In the genomic region with DNA sequence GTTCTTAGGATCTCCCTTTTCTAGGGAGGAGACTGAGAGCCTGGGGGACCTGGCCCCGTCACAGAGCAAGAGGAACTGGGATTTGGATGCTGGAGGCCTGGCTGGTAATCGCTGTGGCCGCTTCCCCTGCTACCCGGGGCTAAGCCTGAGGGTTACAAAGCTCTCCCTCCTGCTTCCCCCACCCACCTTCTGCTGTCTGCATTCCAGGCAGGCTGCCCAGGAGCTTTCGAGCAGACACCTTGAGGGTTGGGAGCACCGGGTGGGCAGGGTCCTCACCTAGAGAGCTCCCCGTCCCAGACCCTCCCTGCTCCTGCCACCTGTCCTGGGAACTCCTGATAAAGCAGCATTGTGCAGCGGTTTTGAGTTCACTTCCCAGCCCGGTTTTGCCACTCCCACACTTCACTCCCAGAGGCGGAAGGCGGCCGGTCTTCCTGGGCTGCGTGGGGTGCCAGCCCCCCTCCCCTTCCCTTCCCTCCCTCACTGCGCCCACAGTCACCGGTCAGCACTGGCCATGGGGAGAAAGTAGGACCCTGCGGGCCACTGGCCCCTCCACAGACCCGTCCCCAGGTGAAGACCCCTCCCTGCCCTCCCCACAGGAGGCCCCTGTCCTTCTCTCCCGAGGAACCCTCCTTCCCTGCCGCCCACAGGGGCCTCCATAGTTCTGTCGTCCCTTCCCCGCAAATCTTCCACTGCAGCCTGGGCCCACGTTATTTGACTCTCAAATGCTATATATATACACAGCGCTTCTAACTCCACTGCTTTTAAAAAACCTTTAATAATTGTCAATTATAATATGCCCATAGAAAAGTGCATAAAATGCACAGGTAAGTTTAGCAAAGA, we compare ENCODE assay signal across 17 cellular contexts. TPM values are rescaled to one million over a fixed set of nuclear protein-coding genes. Genes with fewer than 3 reads are reported as not detected.
DNase-seq lines count a peak whose midpoint lies in the region; ATAC-seq and TF ChIP-seq lines count a peak whose summit lies in the region.
"Had no signal": no experiment of that assay in that cellular context is flagged by ENCODE, and none has a peak within 500 bp of the region (broad histone marks: within the 10 kb centered on the region; RNA-seq: fewer than 3 reads in every experiment).

No MANE protein-coding gene starts in this region.

- intact Hi-C loops in prostate gland (cut with DNase I): no loop called here

- H3K27ac ChIP-seq in hepatocyte: peak overlapping the region; percentile 56
- H3K27ac ChIP-seq in prostate gland: peak overlapping the region; percentile 48 to 93
- H3K27ac ChIP-seq: C4-2B, gastrocnemius medialis, vagina had no signal

- H3K9me3 ChIP-seq in T-helper 17 cell (ENCODE audit: control insufficient read depth, low read length, poor library complexity, severe bottlenecking) (no peaks in the 10 kb centered on the region), hepatocyte (ENCODE audit: low read depth) (no peaks in the 10 kb centered on the region), prostate gland (no peaks in the 10 kb centered on the region)
- H3K9me3 ChIP-seq: gastrocnemius medialis, vagina had no signal

- DNase-seq in ELF-1 (ENCODE audit: low read depth, low spot score) (peak; percentile 81), T-helper 17 cell (no peak), hepatocyte (ENCODE audit: low spot score) (no peak), prostate gland (ENCODE audit: low spot score) (peak; percentile 46)
- no peak for DNase-seq in activated T-cell treated with anti-CD3 and anti-CD28 coated beads, Interleukin-2, amount 50 U/mL, for 4 hours
- no peak for DNase-seq in stimulated activated naive CD8-positive, alpha-beta T cell treated with anti-CD3 and anti-CD28 coated beads, Interleukin-15, Interleukin-2, amounts not matched to agents 100 U/mL and 50 U/mL, for 24 hours
- DNase-seq: activated CD4-positive, alpha-beta T cell treated with anti-CD3 and anti-CD28 coated beads, Interleukin-2, amount 50 U/mL, for 48 hours; activated naive CD4-positive, alpha-beta T cell treated with anti-CD3 and anti-CD28 coated beads, Interleukin-2, amount 10 ng/mL, durations not matched to agents 7 days and 5 days; gastrocnemius medialis; GOT3; T-cell had no signal

- ATAC-seq in T-helper 17 cell (no peak), GM19035 (IDR thresholded peaks at IDR 0.05; ENCODE audit: unreplicated experiment) (no peak), HG03159 (IDR thresholded peaks at IDR 0.05; ENCODE audit: unreplicated experiment) (no peak)
- no peak for ATAC-seq in activated T-cell treated with anti-CD3 and anti-CD28 coated beads, Interleukin-2, amount 50 U/mL, for 4 hours
- ATAC-seq in stimulated activated naive CD8-positive, alpha-beta T cell treated with anti-CD3 and anti-CD28 coated beads, Interleukin-15, Interleukin-2, amounts not matched to agents 100 U/mL and 50 U/mL, for 24 hours: no peak
- ATAC-seq: gastrocnemius medialis, T-cell had no signal

- no peaks in the 10 kb centered on the region for H3K9me3 Mint-ChIP-seq in activated T-cell treated with anti-CD3 and anti-CD28 coated beads, Interleukin-2, amount 50 U/mL, for 4 hours
- H3K9me3 Mint-ChIP-seq: activated naive CD4-positive, alpha-beta T cell treated with anti-CD3 and anti-CD28 coated beads, Interleukin-2, amount 10 ng/mL, durations not matched to agents 7 days and 5 days; T-cell had no signal

- peaks cover 3% of the 10 kb centered on the region for H3K36me3 Mint-ChIP-seq in T-helper 17 cell (ENCODE audit: low read depth)
- peaks cover 2% of the 10 kb centered on the region for H3K36me3 Mint-ChIP-seq in activated T-cell treated with anti-CD3 and anti-CD28 coated beads, Interleukin-2, amount 50 U/mL, for 4 hours (ENCODE audit: insufficient read depth)
- H3K36me3 Mint-ChIP-seq: activated naive CD4-positive, alpha-beta T cell treated with anti-CD3 and anti-CD28 coated beads, Interleukin-2, amount 10 ng/mL, durations not matched to agents 7 days and 5 days; T-cell had no signal

- no peak overlapping the region for H2AFZ ChIP-seq in hepatocyte

- TF ChIP-seq CTCF in hepatocyte (IDR thresholded peaks at IDR 0.05; ENCODE audit: poor library complexity): no peak
- no peak for TF ChIP-seq CTCF in prostate gland (IDR thresholded peaks at IDR 0.05)

- 48% methylated on average over 15 of the region's 23 CpGs for WGBS in hepatocyte (ENCODE audit: low lambda C conversion rate, missing lambda C conversion rate)
- 36% methylated on average over 23 of the region's 23 CpGs for WGBS in prostate gland

- H3K36me3 ChIP-seq in hepatocyte (replicated peaks; ENCODE audit: insufficient read depth, low read depth): no peaks in the 10 kb centered on the region
- no peaks in the 10 kb centered on the region for H3K36me3 ChIP-seq in prostate gland
- H3K36me3 ChIP-seq: gastrocnemius medialis, vagina had no signal

- peaks cover 77% of the 10 kb centered on the region for H4K20me1 ChIP-seq in hepatocyte (ENCODE audit: insufficient read depth, poor library complexity, severe bottlenecking)

- peak overlapping the region; percentile 67 for H3K4me2 ChIP-seq in hepatocyte

- H3K4me3 ChIP-seq in hepatocyte: no peak overlapping the region
- no peak overlapping the region for H3K4me3 ChIP-seq in prostate gland
- H3K4me3 ChIP-seq: gastrocnemius medialis, vagina had no signal

- H3K27ac Mint-ChIP-seq in T-helper 17 cell: peak overlapping the region; percentile 84
- H3K27ac Mint-ChIP-seq: activated naive CD4-positive, alpha-beta T cell treated with anti-CD3 and anti-CD28 coated beads, Interleukin-2, amount 10 ng/mL, durations not matched to agents 7 days and 5 days; T-cell had no signal

- no peak overlapping the region for H3K4me3 Mint-ChIP-seq in T-helper 17 cell
- no peak overlapping the region for H3K4me3 Mint-ChIP-seq in activated T-cell treated with anti-CD3 and anti-CD28 coated beads, Interleukin-2, amount 50 U/mL, for 4 hours
- H3K4me3 Mint-ChIP-seq: activated naive CD4-positive, alpha-beta T cell treated with anti-CD3 and anti-CD28 coated beads, Interleukin-2, amount 10 ng/mL, durations not matched to agents 7 days and 5 days; T-cell had no signal

- H3K27me3 ChIP-seq in hepatocyte (no peaks in the 10 kb centered on the region), prostate gland (replicated peaks; ENCODE audit: insufficient read depth) (no peaks in the 10 kb centered on the region)
- H3K27me3 ChIP-seq: gastrocnemius medialis, vagina had no signal

- peaks cover 38% of the 10 kb centered on the region for H3K4me1 Mint-ChIP-seq in T-helper 17 cell
- H3K4me1 Mint-ChIP-seq in activated T-cell treated with anti-CD3 and anti-CD28 coated beads, Interleukin-2, amount 50 U/mL, for 4 hours (ENCODE audit: low read depth): peaks cover 28% of the 10 kb centered on the region

- no peaks in the 10 kb centered on the region for H3K9me2 ChIP-seq in hepatocyte (replicated peaks; ENCODE audit: insufficient read depth)

- H3K27me3 Mint-ChIP-seq in T-helper 17 cell: no peaks in the 10 kb centered on the region
- H3K27me3 Mint-ChIP-seq in activated T-cell treated with anti-CD3 and anti-CD28 coated beads, Interleukin-2, amount 50 U/mL, for 4 hours (ENCODE audit: low read depth): no peaks in the 10 kb centered on the region
- H3K27me3 Mint-ChIP-seq: activated naive CD4-positive, alpha-beta T cell treated with anti-CD3 and anti-CD28 coated beads, Interleukin-2, amount 10 ng/mL, durations not matched to agents 7 days and 5 days; T-cell had no signal

- H3K4me1 ChIP-seq in hepatocyte (ENCODE audit: insufficient read depth) (peaks cover 58% of the 10 kb centered on the region), prostate gland (replicated peaks) (peaks cover 53% of the 10 kb centered on the region)

- no peak for TF ChIP-seq POLR2A in prostate gland (IDR thresholded peaks at IDR 0.05)

- peaks cover 100% of the 10 kb centered on the region for H3K79me2 ChIP-seq in hepatocyte

RNA-seq across cellular contexts. Expression of a gene that starts 8.1 kb away (rescaled TPM):
- total RNA-seq in T-helper 17 cell (1 to 10 TPM; 9.6 to 9.7 TPM), hepatocyte (15.2 and 20.3 TPM in 2 replicates), prostate gland (100 to 1,000 TPM; 111 to 123 TPM)
- polyA plus RNA-seq in hepatocyte: 39.6 and 41.0 TPM in 2 replicates
- 10 to 100 TPM; 21.3 to 24.4 (median 23.5) TPM for total RNA-seq in activated T-cell treated with anti-CD3 and anti-CD28 coated beads, Interleukin-2, amount 50 U/mL, for 4 hours

RNA-seq across cellular contexts. Expression of a gene that starts 49.5 kb away (rescaled TPM):
- not detected for total RNA-seq in T-helper 17 cell
- 0.16 and 0.23 TPM in 2 replicates for total RNA-seq in hepatocyte
- polyA plus RNA-seq in hepatocyte: 0.13 and 0.21 TPM in 2 replicates
- total RNA-seq in prostate gland: under 1 TPM in 1 of 2 donors, not detected in 1; 0.80 TPM
- total RNA-seq in activated T-cell treated with anti-CD3 and anti-CD28 coated beads, Interleukin-2, amount 50 U/mL, for 4 hours: under 1 TPM in 1 of 3 donors, not detected in 2; 0.20 TPM
- total RNA-seq: dermis microvascular lymphatic vessel endothelial cell, gastrocnemius medialis, lung microvascular endothelial cell, vagina had no signal

Comparison
In these comparisons a context has a peak if more than half of its experiments do, and no peak if none do; other contexts are left out.
1. DNase-seq: peak in ELF-1 (single experiment) and prostate gland (single experiment); none in T-helper 17 cell (0 of 3), hepatocyte (single experiment), activated T-cell treated with anti-CD3 and anti-CD28 coated beads, Interleukin-2, amount 50 U/mL, for 4 hours (single experiment) and stimulated activated naive CD8-positive, alpha-beta T cell treated with anti-CD3 and anti-CD28 coated beads, Interleukin-15, Interleukin-2, amounts not matched to agents 100 U/mL and 50 U/mL, for 24 hours (single experiment).